Comparison of ENCODE assay signal across 1 cellular context in the genomic region with DNA sequence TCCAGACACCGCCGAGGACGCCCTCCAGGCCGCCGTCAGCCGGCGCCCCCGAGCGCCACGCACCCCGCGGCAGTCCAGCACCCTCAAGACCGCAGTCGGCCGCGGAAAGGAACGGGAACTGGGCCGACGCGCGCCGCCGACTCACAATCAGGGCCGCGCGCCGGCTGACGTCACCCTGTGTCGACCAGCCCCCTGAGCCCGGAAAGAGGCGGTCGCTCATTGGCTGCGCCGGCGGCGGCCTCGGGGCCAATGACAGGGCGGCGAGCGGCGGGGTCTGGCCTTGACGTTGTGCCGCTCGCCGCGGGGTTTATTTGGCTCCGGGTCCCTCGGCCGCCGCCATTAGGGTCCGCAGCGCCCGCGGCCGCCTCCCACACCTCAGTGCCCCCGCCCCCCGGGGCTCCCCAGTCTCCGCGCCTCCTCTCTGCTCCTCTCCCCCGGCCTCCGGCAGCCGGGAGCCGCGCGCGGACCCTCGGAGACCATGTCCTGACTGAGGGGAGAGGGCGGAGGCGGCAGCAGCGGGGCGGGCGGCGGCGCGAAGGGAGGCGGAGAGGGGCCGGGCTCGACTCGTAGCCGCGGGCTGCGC.
TF ChIP-seq lines count a peak whose summit lies in the region.

No MANE protein-coding gene starts in this region.

TF ChIP-seq in HEK293, 187 proteins besides CTCF, POLR2A, EP300 and RAD21 (continued from another document and continues in another):
- TF ChIP-seq, protein P1, sequence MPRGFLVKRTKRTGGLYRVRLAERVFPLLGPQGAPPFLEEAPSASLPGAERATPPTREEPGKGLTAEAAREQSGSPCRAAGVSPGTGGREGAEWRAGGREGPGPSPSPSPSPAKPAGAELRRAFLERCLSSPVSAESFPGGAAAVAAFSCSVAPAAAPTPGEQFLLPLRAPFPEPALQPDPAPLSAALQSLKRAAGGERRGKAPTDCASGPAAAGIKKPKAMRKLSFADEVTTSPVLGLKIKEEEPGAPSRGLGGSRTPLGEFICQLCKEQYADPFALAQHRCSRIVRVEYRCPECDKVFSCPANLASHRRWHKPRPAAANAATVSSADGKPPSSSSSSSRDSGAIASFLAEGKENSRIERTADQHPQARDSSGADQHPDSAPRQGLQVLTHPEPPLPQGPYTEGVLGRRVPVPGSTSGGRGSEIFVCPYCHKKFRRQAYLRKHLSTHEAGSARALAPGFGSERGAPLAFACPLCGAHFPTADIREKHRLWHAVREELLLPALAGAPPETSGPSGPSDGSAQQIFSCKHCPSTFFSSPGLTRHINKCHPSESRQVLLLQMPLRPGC (tag by site-specific recombination; IDR thresholded peaks at IDR 0.05), result peak; percentile 21; the same call in 1 of the 2 replicates
- TF ChIP-seq IKZF3 (tag by site-specific recombination; IDR thresholded peaks at IDR 0.05) (no peak), ZNF747 (tag by site-specific recombination; IDR thresholded peaks at IDR 0.05) (no peak), ATF2 (tag by site-specific recombination; IDR thresholded peaks at IDR 0.05; ENCODE audit: low read depth) (peak; percentile 97), MZF1 (tag by site-specific recombination; IDR thresholded peaks at IDR 0.05; ENCODE audit: borderline replicate concordance) (no peak), ZNF830 (tag by site-specific recombination; IDR thresholded peaks at IDR 0.05; ENCODE audit: low read depth) (no peak), ZNF664 (tag by site-specific recombination; IDR thresholded peaks at IDR 0.05) (no peak), ZNF776 (tag by site-specific recombination; IDR thresholded peaks at IDR 0.05; ENCODE audit: borderline replicate concordance) (no peak), YY1 (tag by site-specific recombination; IDR thresholded peaks at IDR 0.05) (peak; percentile 66), MEIS1 (CRISPR knock-in tag; IDR thresholded peaks at IDR 0.05; ENCODE audit: borderline replicate concordance) (no peak), ZNF157 (tag by site-specific recombination; IDR thresholded peaks at IDR 0.05) (no peak), ZNF660 (tag by site-specific recombination; IDR thresholded peaks at IDR 0.05) (no peak; the same call in 1 of the 2 replicates), HOXD13 (CRISPR knock-in tag; IDR thresholded peaks at IDR 0.05; ENCODE audit: borderline replicate concordance) (no peak), ZNF610 (tag by site-specific recombination; IDR thresholded peaks at IDR 0.05; ENCODE audit: borderline replicate concordance) (peak; percentile 70; the same call in 1 of the 2 replicates), SP2 (tag by site-specific recombination; IDR thresholded peaks at IDR 0.05) (peak; percentile 80), ZNF560 (tag by site-specific recombination; IDR thresholded peaks at IDR 0.05; ENCODE audit: borderline replicate concordance) (no peak), ZNF23 (tag by site-specific recombination; IDR thresholded peaks at IDR 0.05; ENCODE audit: borderline replicate concordance) (no peak), ZNF549 (tag by site-specific recombination; IDR thresholded peaks at IDR 0.05) (no peak), ZNF777 (tag by site-specific recombination; IDR thresholded peaks at IDR 0.05; ENCODE audit: borderline replicate concordance) (no peak), ZBTB17 (tag by site-specific recombination; IDR thresholded peaks at IDR 0.05) (peak; percentile 69; the same call in 1 of the 2 replicates), SP3 (tag by site-specific recombination; IDR thresholded peaks at IDR 0.05) (peak; percentile 79), HOXA7 (CRISPR knock-in tag; IDR thresholded peaks at IDR 0.05; ENCODE audit: borderline replicate concordance) (no peak), ZNF24 (tag by site-specific recombination; IDR thresholded peaks at IDR 0.05) (no peak), SCRT1 (tag by site-specific recombination; IDR thresholded peaks at IDR 0.05; ENCODE audit: borderline replicate concordance) (no peak), ZFP69B (tag by site-specific recombination; IDR thresholded peaks at IDR 0.05) (0 out of 2 replicates have a peak, but pooled peaks have one; percentile 33), RBAK (tag by site-specific recombination; IDR thresholded peaks at IDR 0.05) (no peak), ZFP37 (tag by site-specific recombination; IDR thresholded peaks at IDR 0.05) (peak; percentile 74; the same call in 1 of the 2 replicates), ZNF211 (tag by site-specific recombination; IDR thresholded peaks at IDR 0.05; ENCODE audit: low read depth) (no peak), ZNF530 (tag by site-specific recombination; IDR thresholded peaks at IDR 0.05; ENCODE audit: low read depth) (no peak), KLF8 (tag by site-specific recombination; IDR thresholded peaks at IDR 0.05) (peak; percentile 61), KLF9 (tag by site-specific recombination; IDR thresholded peaks at IDR 0.05; ENCODE audit: low read depth) (peak; percentile 45; the same call in 1 of the 2 replicates), GLI2 (tag by site-specific recombination; IDR thresholded peaks at IDR 0.05; ENCODE audit: borderline replicate concordance, low read depth) (no peak)
- TF ChIP-seq, protein P2, sequence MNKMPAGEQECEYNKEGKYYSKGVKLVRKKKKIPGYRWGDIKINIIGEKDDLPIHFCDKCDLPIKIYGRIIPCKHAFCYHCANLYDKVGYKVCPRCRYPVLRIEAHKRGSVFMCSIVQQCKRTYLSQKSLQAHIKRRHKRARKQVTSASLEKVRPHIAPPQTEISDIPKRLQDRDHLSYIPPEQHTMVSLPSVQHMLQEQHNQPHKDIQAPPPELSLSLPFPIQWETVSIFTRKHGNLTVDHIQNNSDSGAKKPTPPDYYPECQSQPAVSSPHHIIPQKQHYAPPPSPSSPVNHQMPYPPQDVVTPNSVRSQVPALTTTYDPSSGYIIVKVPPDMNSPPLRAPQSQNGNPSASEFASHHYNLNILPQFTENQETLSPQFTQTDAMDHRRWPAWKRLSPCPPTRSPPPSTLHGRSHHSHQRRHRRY (tag by site-specific recombination; IDR thresholded peaks at IDR 0.05), result no peak
- TF ChIP-seq, protein P3, sequence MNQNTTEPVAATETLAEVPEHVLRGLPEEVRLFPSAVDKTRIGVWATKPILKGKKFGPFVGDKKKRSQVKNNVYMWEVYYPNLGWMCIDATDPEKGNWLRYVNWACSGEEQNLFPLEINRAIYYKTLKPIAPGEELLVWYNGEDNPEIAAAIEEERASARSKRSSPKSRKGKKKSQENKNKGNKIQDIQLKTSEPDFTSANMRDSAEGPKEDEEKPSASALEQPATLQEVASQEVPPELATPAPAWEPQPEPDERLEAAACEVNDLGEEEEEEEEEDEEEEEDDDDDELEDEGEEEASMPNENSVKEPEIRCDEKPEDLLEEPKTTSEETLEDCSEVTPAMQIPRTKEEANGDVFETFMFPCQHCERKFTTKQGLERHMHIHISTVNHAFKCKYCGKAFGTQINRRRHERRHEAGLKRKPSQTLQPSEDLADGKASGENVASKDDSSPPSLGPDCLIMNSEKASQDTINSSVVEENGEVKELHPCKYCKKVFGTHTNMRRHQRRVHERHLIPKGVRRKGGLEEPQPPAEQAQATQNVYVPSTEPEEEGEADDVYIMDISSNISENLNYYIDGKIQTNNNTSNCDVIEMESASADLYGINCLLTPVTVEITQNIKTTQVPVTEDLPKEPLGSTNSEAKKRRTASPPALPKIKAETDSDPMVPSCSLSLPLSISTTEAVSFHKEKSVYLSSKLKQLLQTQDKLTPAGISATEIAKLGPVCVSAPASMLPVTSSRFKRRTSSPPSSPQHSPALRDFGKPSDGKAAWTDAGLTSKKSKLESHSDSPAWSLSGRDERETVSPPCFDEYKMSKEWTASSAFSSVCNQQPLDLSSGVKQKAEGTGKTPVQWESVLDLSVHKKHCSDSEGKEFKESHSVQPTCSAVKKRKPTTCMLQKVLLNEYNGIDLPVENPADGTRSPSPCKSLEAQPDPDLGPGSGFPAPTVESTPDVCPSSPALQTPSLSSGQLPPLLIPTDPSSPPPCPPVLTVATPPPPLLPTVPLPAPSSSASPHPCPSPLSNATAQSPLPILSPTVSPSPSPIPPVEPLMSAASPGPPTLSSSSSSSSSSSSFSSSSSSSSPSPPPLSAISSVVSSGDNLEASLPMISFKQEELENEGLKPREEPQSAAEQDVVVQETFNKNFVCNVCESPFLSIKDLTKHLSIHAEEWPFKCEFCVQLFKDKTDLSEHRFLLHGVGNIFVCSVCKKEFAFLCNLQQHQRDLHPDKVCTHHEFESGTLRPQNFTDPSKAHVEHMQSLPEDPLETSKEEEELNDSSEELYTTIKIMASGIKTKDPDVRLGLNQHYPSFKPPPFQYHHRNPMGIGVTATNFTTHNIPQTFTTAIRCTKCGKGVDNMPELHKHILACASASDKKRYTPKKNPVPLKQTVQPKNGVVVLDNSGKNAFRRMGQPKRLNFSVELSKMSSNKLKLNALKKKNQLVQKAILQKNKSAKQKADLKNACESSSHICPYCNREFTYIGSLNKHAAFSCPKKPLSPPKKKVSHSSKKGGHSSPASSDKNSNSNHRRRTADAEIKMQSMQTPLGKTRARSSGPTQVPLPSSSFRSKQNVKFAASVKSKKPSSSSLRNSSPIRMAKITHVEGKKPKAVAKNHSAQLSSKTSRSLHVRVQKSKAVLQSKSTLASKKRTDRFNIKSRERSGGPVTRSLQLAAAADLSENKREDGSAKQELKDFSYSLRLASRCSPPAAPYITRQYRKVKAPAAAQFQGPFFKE (tag by site-specific recombination; IDR thresholded peaks at IDR 0.05; ENCODE audit: borderline replicate concordance), result no peak
- TF ChIP-seq, protein P4, sequence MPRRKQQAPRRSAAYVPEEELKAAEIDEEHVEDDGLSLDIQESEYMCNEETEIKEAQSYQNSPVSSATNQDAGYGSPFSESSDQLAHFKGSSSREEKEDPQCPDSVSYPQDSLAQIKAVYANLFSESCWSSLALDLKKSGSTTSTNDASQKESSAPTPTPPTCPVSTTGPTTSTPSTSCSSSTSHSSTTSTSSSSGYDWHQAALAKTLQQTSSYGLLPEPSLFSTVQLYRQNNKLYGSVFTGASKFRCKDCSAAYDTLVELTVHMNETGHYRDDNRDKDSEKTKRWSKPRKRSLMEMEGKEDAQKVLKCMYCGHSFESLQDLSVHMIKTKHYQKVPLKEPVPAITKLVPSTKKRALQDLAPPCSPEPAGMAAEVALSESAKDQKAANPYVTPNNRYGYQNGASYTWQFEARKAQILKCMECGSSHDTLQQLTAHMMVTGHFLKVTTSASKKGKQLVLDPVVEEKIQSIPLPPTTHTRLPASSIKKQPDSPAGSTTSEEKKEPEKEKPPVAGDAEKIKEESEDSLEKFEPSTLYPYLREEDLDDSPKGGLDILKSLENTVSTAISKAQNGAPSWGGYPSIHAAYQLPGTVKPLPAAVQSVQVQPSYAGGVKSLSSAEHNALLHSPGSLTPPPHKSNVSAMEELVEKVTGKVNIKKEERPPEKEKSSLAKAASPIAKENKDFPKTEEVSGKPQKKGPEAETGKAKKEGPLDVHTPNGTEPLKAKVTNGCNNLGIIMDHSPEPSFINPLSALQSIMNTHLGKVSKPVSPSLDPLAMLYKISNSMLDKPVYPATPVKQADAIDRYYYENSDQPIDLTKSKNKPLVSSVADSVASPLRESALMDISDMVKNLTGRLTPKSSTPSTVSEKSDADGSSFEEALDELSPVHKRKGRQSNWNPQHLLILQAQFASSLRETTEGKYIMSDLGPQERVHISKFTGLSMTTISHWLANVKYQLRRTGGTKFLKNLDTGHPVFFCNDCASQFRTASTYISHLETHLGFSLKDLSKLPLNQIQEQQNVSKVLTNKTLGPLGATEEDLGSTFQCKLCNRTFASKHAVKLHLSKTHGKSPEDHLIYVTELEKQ (tag by site-specific recombination; IDR thresholded peaks at IDR 0.05; ENCODE audit: borderline replicate concordance), result no peak
- TF ChIP-seq, protein P5, sequence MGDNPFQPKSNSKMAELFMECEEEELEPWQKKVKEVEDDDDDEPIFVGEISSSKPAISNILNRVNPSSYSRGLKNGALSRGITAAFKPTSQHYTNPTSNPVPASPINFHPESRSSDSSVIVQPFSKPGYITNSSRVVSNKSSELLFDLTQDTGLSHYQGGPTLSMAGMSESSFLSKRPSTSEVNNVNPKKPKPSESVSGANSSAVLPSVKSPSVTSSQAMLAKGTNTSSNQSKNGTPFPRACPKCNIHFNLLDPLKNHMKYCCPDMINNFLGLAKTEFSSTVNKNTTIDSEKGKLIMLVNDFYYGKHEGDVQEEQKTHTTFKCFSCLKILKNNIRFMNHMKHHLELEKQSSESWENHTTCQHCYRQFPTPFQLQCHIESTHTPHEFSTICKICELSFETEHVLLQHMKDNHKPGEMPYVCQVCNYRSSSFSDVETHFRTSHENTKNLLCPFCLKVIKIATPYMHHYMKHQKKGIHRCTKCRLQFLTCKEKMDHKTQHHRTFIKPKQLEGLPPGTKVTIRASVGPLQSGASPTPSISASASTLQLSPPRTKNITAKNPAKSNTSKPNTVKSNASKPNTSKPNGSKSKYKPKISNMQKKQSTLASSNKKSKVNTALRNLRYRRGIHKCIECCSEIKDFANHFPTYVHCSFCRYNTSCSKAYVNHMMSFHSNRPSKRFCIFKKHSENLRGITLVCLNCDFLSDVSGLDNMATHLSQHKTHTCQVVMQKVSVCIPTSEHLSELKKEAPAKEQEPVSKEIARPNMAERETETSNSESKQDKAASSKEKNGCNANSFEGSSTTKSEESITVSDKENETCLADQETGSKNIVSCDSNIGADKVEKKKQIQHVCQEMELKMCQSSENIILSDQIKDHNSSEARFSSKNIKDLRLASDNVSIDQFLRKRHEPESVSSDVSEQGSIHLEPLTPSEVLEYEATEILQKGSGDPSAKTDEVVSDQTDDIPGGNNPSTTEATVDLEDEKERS (tag by site-specific recombination; IDR thresholded peaks at IDR 0.05), result no peak
- TF ChIP-seq, protein P6, sequence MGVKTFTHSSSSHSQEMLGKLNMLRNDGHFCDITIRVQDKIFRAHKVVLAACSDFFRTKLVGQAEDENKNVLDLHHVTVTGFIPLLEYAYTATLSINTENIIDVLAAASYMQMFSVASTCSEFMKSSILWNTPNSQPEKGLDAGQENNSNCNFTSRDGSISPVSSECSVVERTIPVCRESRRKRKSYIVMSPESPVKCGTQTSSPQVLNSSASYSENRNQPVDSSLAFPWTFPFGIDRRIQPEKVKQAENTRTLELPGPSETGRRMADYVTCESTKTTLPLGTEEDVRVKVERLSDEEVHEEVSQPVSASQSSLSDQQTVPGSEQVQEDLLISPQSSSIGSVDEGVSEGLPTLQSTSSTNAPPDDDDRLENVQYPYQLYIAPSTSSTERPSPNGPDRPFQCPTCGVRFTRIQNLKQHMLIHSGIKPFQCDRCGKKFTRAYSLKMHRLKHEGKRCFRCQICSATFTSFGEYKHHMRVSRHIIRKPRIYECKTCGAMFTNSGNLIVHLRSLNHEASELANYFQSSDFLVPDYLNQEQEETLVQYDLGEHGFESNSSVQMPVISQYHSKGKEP (tag by site-specific recombination; IDR thresholded peaks at IDR 0.05), result no peak
